Comparison of ENCODE assay signal across 9 cellular contexts in genomic region chr1:44802306-44803061, GRCh38. TPM values are rescaled to one million over a fixed set of nuclear protein-coding genes. Genes with fewer than 3 reads are reported as not detected.
A peak's percentile ranks its signal among the peaks of the same experiment; 100 is the strongest.
DNase-seq lines count a peak whose midpoint lies in the region; ATAC-seq, FAIRE-seq and TF ChIP-seq lines count a peak whose summit lies in the region.
"Had no signal": no experiment of that assay in that cellular context is flagged by ENCODE, and none has a peak within 500 bp of the region (broad histone marks: within the 10 kb centered on the region; RNA-seq: fewer than 3 reads in every experiment).

No MANE protein-coding gene starts in this region.

- CTCF ChIA-PET in endothelial cell of umbilical vein (lab: Charles Lee), result interaction anchor here (1.0 kb wide), 1 partner anchor 9 kb away, joined by 3 read pairs; no protein-coding TSS in a partner anchor

- no peak for ATAC-seq in CD4-positive, CD25-positive, alpha-beta regulatory T cell (ENCODE audit: low read depth in 2 of 2)
- no peak for ATAC-seq in HG03565 (IDR thresholded peaks at IDR 0.05; ENCODE audit: unreplicated experiment)

- H3K4me2 ChIP-seq in endothelial cell of umbilical vein (ENCODE audit: insufficient read depth, low read length) (peak overlapping the region; percentile 92), neuronal stem cell (ENCODE audit: insufficient read depth, low read length, poor library complexity, severe bottlenecking) (peak overlapping the region; percentile 47)

- dilution Hi-C loops in endothelial cell of umbilical vein (cut with MboI; ENCODE audit: extremely low pct_ligation_motif_present, low sequenced_read_pairs), result no loop called here

- H2BK12ac ChIP-seq in neuronal stem cell (ENCODE audit: low read length), result peak overlapping the region; percentile 76

- peak overlapping the region; percentile 83 for H2BK120ac ChIP-seq in neuronal stem cell (ENCODE audit: low read depth, low read length)

- no peak for DNase-seq in CD4-positive, CD25-positive, alpha-beta regulatory T cell
- peak; percentile 49 to 55 (median 53) for DNase-seq in Peyer's patch
- no peak for DNase-seq in endothelial cell of umbilical vein (ENCODE audit: low read depth, low spot score)
- peak; percentile 84 for DNase-seq in neuronal stem cell (ENCODE audit: low spot score)
- no peak for DNase-seq in MV-4-11 (lab: John Stamatoyannopoulos, UW)
- no peak for DNase-seq in GF-D8 (lab: John Stamatoyannopoulos, UW)
- DNase-seq in DMS 273 (lab: John Stamatoyannopoulos, UW; ENCODE audit: unreplicated experiment), result no peak
- DNase-seq: NCI-H510A had no signal

- no peaks in the 10 kb centered on the region for H3K9me3 ChIP-seq in CD4-positive, CD25-positive, alpha-beta regulatory T cell (ENCODE audit: control insufficient read depth in 2 of 2, low read length in 2 of 2)
- H3K9me3 ChIP-seq in Peyer's patch (no peaks in the 10 kb centered on the region), endothelial cell of umbilical vein (replicated peaks; ENCODE audit: control insufficient read depth, insufficient read depth, low read length) (no peaks in the 10 kb centered on the region), neuronal stem cell (replicated peaks in 1 of 2; ENCODE audit: control insufficient read depth in 2 of 2, insufficient read depth in 1 of 2, low read depth in 1 of 2, low read length in 2 of 2) (no peaks in the 10 kb centered on the region)

- H3K4me1 Mint-ChIP-seq in CD4-positive, CD25-positive, alpha-beta regulatory T cell, result peaks cover 4 to 60% (median 24%) of the 10 kb centered on the region in 4 donors

- peaks cover 36% of the 10 kb centered on the region for H3K36me3 Mint-ChIP-seq in CD4-positive, CD25-positive, alpha-beta regulatory T cell

- peak overlapping the region; percentile 32 for H3K14ac ChIP-seq in neuronal stem cell (ENCODE audit: low read length)

- no peak overlapping the region for H4K91ac ChIP-seq in neuronal stem cell (ENCODE audit: low read depth, low read length, poor library complexity)

- POLR2A ChIA-PET in endothelial cell of umbilical vein (lab: Charles Lee), result interaction anchor here (3.5 kb wide), 1 partner anchor 16 kb away, joined by 48 read pairs; no protein-coding TSS in a partner anchor

- H2BK5ac ChIP-seq in neuronal stem cell (ENCODE audit: low read length), result peak overlapping the region; percentile 88

- intact Hi-C loops in endothelial cell of umbilical vein (cut with micrococcal nuclease), result loop anchor here (10.0 kb wide), 1 partner anchor 882 kb away; the partner anchor contains the start of genes GPBP1L1 and TMEM69

- TF ChIP-seq POLR2A in Peyer's patch (IDR thresholded peaks at IDR 0.05) (no peak), endothelial cell of umbilical vein (IDR thresholded peaks at IDR 0.05; ENCODE audit: low read depth, low read length) (peak; percentile 53)

- H3K9ac ChIP-seq in endothelial cell of umbilical vein (replicated peaks; ENCODE audit: extremely low read depth, insufficient read depth, low read length), result peak overlapping the region; percentile 47
- H3K9ac ChIP-seq in neuronal stem cell (ENCODE audit: low read depth, low read length, poor library complexity), result peak overlapping the region; percentile 73

- H2BK15ac ChIP-seq in neuronal stem cell (ENCODE audit: low read length), result peak overlapping the region; percentile 92

- FAIRE-seq in endothelial cell of umbilical vein (lab: Jason Lieb, UNC), result no peak

- H3K4ac ChIP-seq in neuronal stem cell (ENCODE audit: low read length), result peak overlapping the region; percentile 8

- no peak for TF ChIP-seq CTCF in Peyer's patch (IDR thresholded peaks at IDR 0.05)
- TF ChIP-seq CTCF in endothelial cell of umbilical vein (IDR thresholded peaks at IDR 0.05; ENCODE audit: extremely low read depth in 1 of 2, insufficient read depth in 1 of 2, low read depth in 1 of 2, low read length in 2 of 2), result no peak

- H3K23ac ChIP-seq in neuronal stem cell (ENCODE audit: low read depth, low read length, poor library complexity), result peak overlapping the region; percentile 46

- peaks cover 57% of the 10 kb centered on the region for H3K4me1 ChIP-seq in CD4-positive, CD25-positive, alpha-beta regulatory T cell (ENCODE audit: control insufficient read depth, insufficient read depth, low read length, poor library complexity, severe bottlenecking)
- peaks cover 12 to 46% (median 22%) of the 10 kb centered on the region in 4 donors for H3K4me1 ChIP-seq in Peyer's patch
- peaks cover 36% of the 10 kb centered on the region for H3K4me1 ChIP-seq in endothelial cell of umbilical vein (ENCODE audit: control insufficient read depth, extremely low read depth, insufficient read depth, low read length)
- H3K4me1 ChIP-seq in neuronal stem cell (ENCODE audit: control insufficient read depth in 2 of 2, insufficient read depth in 1 of 2, low read depth in 1 of 2, low read length in 2 of 2), result peaks cover 30 to 32% of the 10 kb centered on the region in 2 donors

- peak overlapping the region; percentile 100 for H2AK5ac ChIP-seq in neuronal stem cell (ENCODE audit: low read depth, low read length)

- no peaks in the 10 kb centered on the region for H3K27me3 Mint-ChIP-seq in CD4-positive, CD25-positive, alpha-beta regulatory T cell

- peak overlapping the region; percentile 95 for H3K18ac ChIP-seq in neuronal stem cell (ENCODE audit: low read length)

- H2AFZ ChIP-seq in endothelial cell of umbilical vein (ENCODE audit: low read depth, low read length), result no peak overlapping the region
- H2AFZ ChIP-seq in neuronal stem cell (ENCODE audit: low read length), result no peak overlapping the region

- peak overlapping the region; percentile 92 for H3K4me3 ChIP-seq in CD4-positive, CD25-positive, alpha-beta regulatory T cell (ENCODE audit: low read depth, low read length)
- H3K4me3 ChIP-seq in Peyer's patch, result peak overlapping the region; percentile 66 to 89 (median 75)
- H3K4me3 ChIP-seq in endothelial cell of umbilical vein (replicated peaks in 1 of 3; ENCODE audit: insufficient read depth in 1 of 3, low read depth in 1 of 3, low read length in 3 of 3), result peak overlapping the region in 2 of 3 experiments; percentile 41 to 69
- H3K4me3 ChIP-seq in neuronal stem cell (ENCODE audit: low read length in 2 of 2), result peak overlapping the region in 1 of 2 donors; percentile 30

- WGBS in neuronal stem cell (ENCODE audit: extremely low coverage in 2 of 2, insufficient read length in 2 of 2, insufficient replicate concordance in 1 of 2), 2 donors, result no CpG with 5 or more reads among the region's 13 CpGs

- no peak overlapping the region for H4K8ac ChIP-seq in neuronal stem cell (ENCODE audit: low read depth, low read length)

- H3K4me3 Mint-ChIP-seq in CD4-positive, CD25-positive, alpha-beta regulatory T cell, result peak overlapping the region; percentile 93 to 98 (median 96)

- peaks cover 6% of the 10 kb centered on the region for H3K79me1 ChIP-seq in neuronal stem cell (ENCODE audit: low read depth, low read length)

- peak overlapping the region; percentile 91 to 97 (median 94) for H3K27ac Mint-ChIP-seq in CD4-positive, CD25-positive, alpha-beta regulatory T cell

- H3K79me2 ChIP-seq in endothelial cell of umbilical vein (ENCODE audit: control insufficient read depth, insufficient read depth, low read length), result peaks cover 46% of the 10 kb centered on the region

- H3K9me1 ChIP-seq in endothelial cell of umbilical vein (replicated peaks; ENCODE audit: control insufficient read depth, extremely low read depth, insufficient read depth, low read length), result no peaks in the 10 kb centered on the region

- H3K9me3 Mint-ChIP-seq in CD4-positive, CD25-positive, alpha-beta regulatory T cell, result peaks cover 0 to 1% (median 0%) of the 10 kb centered on the region in 7 donors

- peaks cover 50% of the 10 kb centered on the region for H3K36me3 ChIP-seq in CD4-positive, CD25-positive, alpha-beta regulatory T cell (ENCODE audit: control insufficient read depth, insufficient read depth, low read length)
- H3K36me3 ChIP-seq in Peyer's patch (peaks cover 0 to 34% (median 0%) of the 10 kb centered on the region in 3 donors), endothelial cell of umbilical vein (ENCODE audit: control insufficient read depth in 2 of 2, extremely low read depth in 1 of 2, insufficient read depth in 2 of 2, low read length in 2 of 2) (peaks cover 4 to 32% of the 10 kb centered on the region in 2 experiments), neuronal stem cell (replicated peaks in 1 of 2; ENCODE audit: control insufficient read depth in 2 of 2, insufficient read depth in 2 of 2, low read length in 2 of 2) (peaks cover 22 to 41% of the 10 kb centered on the region in 2 donors)

- H3K27me3 ChIP-seq in CD4-positive, CD25-positive, alpha-beta regulatory T cell (ENCODE audit: control insufficient read depth, insufficient read depth, low read length), result no peaks in the 10 kb centered on the region
- no peaks in the 10 kb centered on the region for H3K27me3 ChIP-seq in Peyer's patch
- no peaks in the 10 kb centered on the region for H3K27me3 ChIP-seq in endothelial cell of umbilical vein (ENCODE audit: control insufficient read depth in 2 of 2, insufficient read depth in 2 of 2, low read length in 2 of 2)
- H3K27me3 ChIP-seq in neuronal stem cell (ENCODE audit: control insufficient read depth in 3 of 3, insufficient read depth in 3 of 3, low read depth in 1 of 3, low read length in 3 of 3), result no peaks in the 10 kb centered on the region

- BruUV-seq in endothelial cell of umbilical vein (replicated peaks; lab: Mats Ljungman, UMichigan), result no TSS peak

- no peaks in the 10 kb centered on the region for H4K20me1 ChIP-seq in endothelial cell of umbilical vein (replicated peaks; ENCODE audit: control insufficient read depth, extremely low read depth, insufficient read depth, low read length)

- peak overlapping the region; percentile 52 for H3K27ac ChIP-seq in CD4-positive, CD25-positive, alpha-beta regulatory T cell (ENCODE audit: insufficient read depth, low read length, poor library complexity, severe bottlenecking)
- peak overlapping the region; percentile 43 to 98 (median 74) for H3K27ac ChIP-seq in Peyer's patch
- H3K27ac ChIP-seq in endothelial cell of umbilical vein (ENCODE audit: insufficient read depth, low read depth, low read length), result peak overlapping the region; percentile 12
- peak overlapping the region; percentile 81 for H3K27ac ChIP-seq in neuronal stem cell (replicated peaks; ENCODE audit: low read length)

RNA-seq across cellular contexts. Expression of gene PLK3, which starts 2.3 kb away (rescaled TPM):
- total RNA-seq in CD4-positive, CD25-positive, alpha-beta regulatory T cell, result 539 TPM
- 10 to 100 TPM; 28.2 to 48.9 (median 43.8) TPM for polyA plus RNA-seq in CD4-positive, CD25-positive, alpha-beta regulatory T cell
- total RNA-seq in Peyer's patch (10 to 100 TPM in 3 of 4 donors, 1 to 10 TPM in 1; 7.7 to 28.1 (median 23.5) TPM), endothelial cell of umbilical vein (55.0 and 60.0 TPM in 2 replicates)
- 66.7 and 90.1 TPM in 2 replicates for polyA plus RNA-seq in endothelial cell of umbilical vein
- 40.1 and 43.5 TPM in 2 replicates for polyA plus RNA-seq in endothelial cell of umbilical vein (2011; cell fraction: cytosol; rRNA removed)
- 170 and 214 TPM in 2 replicates for polyA plus RNA-seq in endothelial cell of umbilical vein (2011; cell fraction: nucleus; rRNA removed)
- polyA plus RNA-seq in endothelial cell of umbilical vein (2012), result 22.4 and 28.9 TPM in 2 replicates
- 42.3 and 50.8 TPM in 2 replicates for polyA minus RNA-seq in endothelial cell of umbilical vein
- polyA minus RNA-seq in endothelial cell of umbilical vein (2011; cell fraction: cytosol; rRNA and poly(A)+ RNA removed), result 5.4 TPM
- 57.2 and 80.3 TPM in 2 replicates for polyA minus RNA-seq in endothelial cell of umbilical vein (2011; cell fraction: nucleus; rRNA and poly(A)+ RNA removed)
- polyA plus RNA-seq in neuronal stem cell (2013, experiment 1 of 2), result 8.3 TPM
- 7.4 TPM for polyA plus RNA-seq in neuronal stem cell (2013, experiment 2 of 2)

RNA-seq across cellular contexts. Expression of gene DYNLT4, which starts 4.7 kb away (rescaled TPM):
- total RNA-seq in CD4-positive, CD25-positive, alpha-beta regulatory T cell, result 3.6 TPM
- 1 to 10 TPM in 2 of 4 donors, under 1 TPM in 1, not detected in 1; 0.71 to 2.6 (median 2.1) TPM for polyA plus RNA-seq in CD4-positive, CD25-positive, alpha-beta regulatory T cell
- total RNA-seq in Peyer's patch (1 to 10 TPM in 1 of 4 donors, not detected in 3; 3.5 TPM), endothelial cell of umbilical vein (0.62 and 1.1 TPM in 2 replicates)
- 0.46 and 1.1 TPM in 2 replicates for polyA plus RNA-seq in endothelial cell of umbilical vein
- 0.19 and 0.28 TPM in 2 replicates for polyA plus RNA-seq in endothelial cell of umbilical vein (2011; cell fraction: cytosol; rRNA removed)
- 0.64 and 0.65 TPM in 2 replicates for polyA plus RNA-seq in endothelial cell of umbilical vein (2011; cell fraction: nucleus; rRNA removed)
- 0.30 and 0.33 TPM in 2 replicates for polyA plus RNA-seq in endothelial cell of umbilical vein (2012)
- polyA minus RNA-seq in endothelial cell of umbilical vein, result 0.28 and 0.83 TPM in 2 replicates
- polyA minus RNA-seq in endothelial cell of umbilical vein (2011; cell fraction: cytosol; rRNA and poly(A)+ RNA removed), result not detected
- 6.7 TPM in 1 of 2 replicates, not detected in the other for polyA minus RNA-seq in endothelial cell of umbilical vein (2011; cell fraction: nucleus; rRNA and poly(A)+ RNA removed)
- polyA plus RNA-seq in neuronal stem cell (2013, experiment 1 of 2), result not detected
- not detected for polyA plus RNA-seq in neuronal stem cell (2013, experiment 2 of 2)

RNA-seq across cellular contexts. Expression of gene BTBD19, which starts 5.8 kb away (rescaled TPM):
- total RNA-seq in CD4-positive, CD25-positive, alpha-beta regulatory T cell, result 45.4 TPM
- polyA plus RNA-seq in CD4-positive, CD25-positive, alpha-beta regulatory T cell, result under 1 TPM in 2 of 4 donors, not detected in 2; 0.31 to 0.87 TPM
- 1 to 10 TPM; 2.6 to 7.4 (median 3.5) TPM for total RNA-seq in Peyer's patch
- 69.9 and 72.5 TPM in 2 replicates for total RNA-seq in endothelial cell of umbilical vein
- polyA plus RNA-seq in endothelial cell of umbilical vein, result 97.9 and 115 TPM in 2 replicates
- 24.1 and 36.0 TPM in 2 replicates for polyA plus RNA-seq in endothelial cell of umbilical vein (2011; cell fraction: cytosol; rRNA removed)
- polyA plus RNA-seq in endothelial cell of umbilical vein (2011; cell fraction: nucleus; rRNA removed), result 280 and 331 TPM in 2 replicates
- 20.8 and 28.6 TPM in 2 replicates for polyA plus RNA-seq in endothelial cell of umbilical vein (2012)
- polyA minus RNA-seq in endothelial cell of umbilical vein, result 50.7 and 56.2 TPM in 2 replicates
- not detected for polyA minus RNA-seq in endothelial cell of umbilical vein (2011; cell fraction: cytosol; rRNA and poly(A)+ RNA removed)
- 88.6 and 106 TPM in 2 replicates for polyA minus RNA-seq in endothelial cell of umbilical vein (2011; cell fraction: nucleus; rRNA and poly(A)+ RNA removed)
- polyA plus RNA-seq in neuronal stem cell (2013, experiment 1 of 2), result 2.2 TPM
- polyA plus RNA-seq in neuronal stem cell (2013, experiment 2 of 2), result 2.0 TPM

RNA-seq across cellular contexts. Expression of gene BEST4, which starts 14.5 kb away (rescaled TPM):
- total RNA-seq in CD4-positive, CD25-positive, alpha-beta regulatory T cell, result 0.57 TPM
- polyA plus RNA-seq in CD4-positive, CD25-positive, alpha-beta regulatory T cell, result under 1 TPM in 3 of 4 donors, not detected in 1; 0.20 to 0.88 (median 0.78) TPM
- 10 to 100 TPM in 3 of 4 donors, 1 to 10 TPM in 1; 5.0 to 59.8 (median 28.6) TPM for total RNA-seq in Peyer's patch
- total RNA-seq in endothelial cell of umbilical vein, result 0.21 TPM in 1 of 2 replicates, not detected in the other
- 0.21 and 0.29 TPM in 2 replicates for polyA plus RNA-seq in endothelial cell of umbilical vein
- polyA plus RNA-seq in endothelial cell of umbilical vein (2011; cell fraction: cytosol; rRNA removed), result 0.04 and 0.18 TPM in 2 replicates
- polyA plus RNA-seq in endothelial cell of umbilical vein (2011; cell fraction: nucleus; rRNA removed), result 1.5 and 2.3 TPM in 2 replicates
- polyA plus RNA-seq in endothelial cell of umbilical vein (2012), result 0.13 and 0.19 TPM in 2 replicates
- polyA minus RNA-seq in endothelial cell of umbilical vein, result 0.23 TPM in 1 of 2 replicates, not detected in the other
- polyA minus RNA-seq in endothelial cell of umbilical vein (2011; cell fraction: cytosol; rRNA and poly(A)+ RNA removed), result not detected
- polyA minus RNA-seq in endothelial cell of umbilical vein (2011; cell fraction: nucleus; rRNA and poly(A)+ RNA removed), result 0.38 TPM in 1 of 2 replicates, not detected in the other
- polyA plus RNA-seq in neuronal stem cell (2013, experiment 1 of 2), result 2.1 TPM
- 1.9 TPM for polyA plus RNA-seq in neuronal stem cell (2013, experiment 2 of 2)

RNA-seq across cellular contexts. Expression of gene RPS8, which starts 27.1 kb away (rescaled TPM):
- 1,739 TPM for total RNA-seq in CD4-positive, CD25-positive, alpha-beta regulatory T cell
- polyA plus RNA-seq in CD4-positive, CD25-positive, alpha-beta regulatory T cell, result 1,000 to 10,000 TPM in 2 of 4 donors, 100 to 1,000 TPM in 2; 805 to 1,312 (median 1,070) TPM
- total RNA-seq in Peyer's patch, result 1,000 to 10,000 TPM in 1 of 4 donors, 100 to 1,000 TPM in 3; 456 to 1,875 (median 819) TPM
- total RNA-seq in endothelial cell of umbilical vein, result 1,842 and 1,896 TPM in 2 replicates
- 1,808 and 2,306 TPM in 2 replicates for polyA plus RNA-seq in endothelial cell of umbilical vein
- 3,283 and 3,531 TPM in 2 replicates for polyA plus RNA-seq in endothelial cell of umbilical vein (2011; cell fraction: cytosol; rRNA removed)
- polyA plus RNA-seq in endothelial cell of umbilical vein (2011; cell fraction: nucleus; rRNA removed), result 932 and 975 TPM in 2 replicates
- polyA plus RNA-seq in endothelial cell of umbilical vein (2012), result 2,261 and 2,441 TPM in 2 replicates
- 588 and 642 TPM in 2 replicates for polyA minus RNA-seq in endothelial cell of umbilical vein
- 729 TPM for polyA minus RNA-seq in endothelial cell of umbilical vein (2011; cell fraction: cytosol; rRNA and poly(A)+ RNA removed)
- polyA minus RNA-seq in endothelial cell of umbilical vein (2011; cell fraction: nucleus; rRNA and poly(A)+ RNA removed), result 116 and 129 TPM in 2 replicates
- polyA plus RNA-seq in neuronal stem cell (2013, experiment 1 of 2), result 7,805 TPM
- polyA plus RNA-seq in neuronal stem cell (2013, experiment 2 of 2), result 7,922 TPM

Comparison
In these comparisons a context has a peak if more than half of its experiments do, and no peak if none do; other contexts are left out.
1. DNase-seq: peak in Peyer's patch (3 of 3) and neuronal stem cell (single experiment); none in CD4-positive, CD25-positive, alpha-beta regulatory T cell (0 of 3), endothelial cell of umbilical vein (single experiment), MV-4-11 (single experiment), GF-D8 (single experiment) and DMS 273 (single experiment).
2. H3K27ac ChIP-seq: peak in every context shown above with its lines; median percentile 81 in neuronal stem cell; 74 in Peyer's patch; 52 in CD4-positive, CD25-positive, alpha-beta regulatory T cell; 12 in endothelial cell of umbilical vein.